In the genomic region with DNA sequence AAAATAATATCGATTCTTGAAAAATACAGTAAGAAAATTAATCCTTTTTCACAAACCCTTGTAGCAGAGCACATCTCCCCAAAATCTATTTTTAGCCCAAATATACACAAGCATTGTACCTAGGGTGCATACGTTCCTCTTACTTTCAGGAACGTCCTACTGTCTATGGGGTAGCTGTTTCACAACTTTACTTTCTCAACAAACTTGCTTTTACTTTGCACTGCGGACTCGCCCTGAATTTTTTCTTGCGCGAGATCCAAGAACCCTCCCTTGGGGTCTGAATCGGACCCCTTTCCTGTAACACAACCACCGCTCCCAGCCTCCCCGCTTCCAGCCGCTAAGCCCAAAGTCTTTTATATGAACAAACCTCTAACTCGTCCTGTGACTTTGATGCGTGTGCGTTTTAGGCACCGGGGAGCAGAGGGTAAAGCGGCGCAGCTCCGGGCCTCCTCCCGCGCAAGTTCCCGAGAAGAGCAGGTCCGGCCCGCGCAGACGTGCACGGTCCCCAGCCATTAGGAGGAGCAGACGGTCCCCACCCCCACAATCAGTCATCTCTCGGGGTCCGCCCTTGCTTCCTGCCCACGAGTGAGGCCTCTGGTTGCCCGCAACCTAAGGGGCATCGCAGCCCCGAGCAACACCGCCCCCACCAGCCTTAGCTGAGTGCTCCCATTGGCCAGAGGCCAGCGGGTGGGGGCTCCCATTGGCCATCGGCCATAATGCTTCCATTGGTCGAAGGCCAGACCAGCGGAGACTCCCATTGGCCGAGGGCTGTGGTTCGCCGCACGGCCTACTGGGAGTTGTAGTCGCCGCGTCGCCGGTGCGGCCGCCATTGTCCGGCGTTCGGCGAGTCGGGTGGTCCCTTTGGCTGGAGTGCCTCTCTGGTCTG, we compare ENCODE assay signal across 8 cellular contexts. TPM values are rescaled to one million over a fixed set of nuclear protein-coding genes. Genes with fewer than 3 reads are reported as not detected.
A peak's percentile ranks its signal among the peaks of the same experiment; 100 is the strongest.
DNase-seq lines count a peak whose midpoint lies in the region; ATAC-seq and TF ChIP-seq lines count a peak whose summit lies in the region.

A gene (plus strand): TSS at position 800 of the 886 bp plus-strand sequence. CDS start 127 bp downstream, outside the sequence.

- TF ChIP-seq CTCF in fibroblast of the aortic adventitia (IDR thresholded peaks at IDR 0.05; ENCODE audit: insufficient read depth, low read length): no peak
- no peak for TF ChIP-seq CTCF in nephron (IDR thresholded peaks at IDR 0.05; ENCODE audit: unreplicated experiment in 3 of 3)

- peaks cover 22% of the 10 kb centered on the region for H3K4me1 Mint-ChIP-seq in nephron

- H3K36me3 ChIP-seq in HAP-1 (replicated peaks) (peaks cover 17% of the 10 kb centered on the region; the same call in 1 of the 2 replicates), MG63 (peaks cover 29% of the 10 kb centered on the region)

- H3K27me3 Mint-ChIP-seq in nephron (ENCODE audit: low read depth): peaks cover 3% of the 10 kb centered on the region

- peaks cover 96% of the 10 kb centered on the region for H3K36me3 Mint-ChIP-seq in nephron (ENCODE audit: low read depth)

- peak within 1 kb of the TSS; percentile 94 to 97 (median 95) for H3K27ac Mint-ChIP-seq in nephron

- peak within 1 kb of the TSS; percentile 90 to 98 (median 90) for H3K4me3 Mint-ChIP-seq in nephron

- H3K9me3 ChIP-seq in HAP-1 (peaks cover 17% of the 10 kb centered on the region), MG63 (peaks cover 39% of the 10 kb centered on the region)

- peak; percentile 99 for ATAC-seq in stimulated activated naive CD8-positive, alpha-beta T cell treated with anti-CD3 and anti-CD28 coated beads, Interleukin-15, Interleukin-2, amounts not matched to agents 100 U/mL and 50 U/mL, for 24 hours

- H3K4me3 ChIP-seq in HAP-1 (peak within 1 kb of the TSS; percentile 79), MG63 (peak within 1 kb of the TSS; percentile 78), fibroblast of the aortic adventitia (ENCODE audit: low read depth, low read length) (peak within 1 kb of the TSS; percentile 88)

- peaks cover 13% of the 10 kb centered on the region for H3K4me1 ChIP-seq in HAP-1

- H3K9me3 Mint-ChIP-seq in nephron: peaks cover 75% of the 10 kb centered on the region

- H3K27me3 ChIP-seq in HAP-1 (ENCODE audit: low read depth) (no peaks in the 10 kb centered on the region), MG63 (no peaks in the 10 kb centered on the region)

- in situ Hi-C loops in G401 (cut with HindIII; ENCODE audit: low sequenced_read_pairs): no loop called here
- in situ Hi-C loops in HAP-1 (cut with MboI; ENCODE audit: low sequenced_read_pairs): no loop called here

- peak; percentile 95 for DNase-seq in G401 (ENCODE audit: low spot score)
- DNase-seq in HAP-1 (ENCODE audit: low spot score in 2 of 2): peak; percentile 96 to 99
- peak; percentile 96 for DNase-seq in MG63
- peak; percentile 97 to 98 for DNase-seq in SHP77 (lab: John Stamatoyannopoulos, UW)
- peak; percentile 91 for DNase-seq in activated gamma-delta T cell (lab: John Stamatoyannopoulos, UW)
- peak; percentile 96 for DNase-seq in fibroblast of the aortic adventitia (ENCODE audit: low read depth)
- peak; percentile 97 for DNase-seq in stimulated activated naive CD8-positive, alpha-beta T cell treated with anti-CD3 and anti-CD28 coated beads, Interleukin-15, Interleukin-2, amounts not matched to agents 100 U/mL and 50 U/mL, for 24 hours

RNA-seq across cellular contexts. Expression of the gene that starts here (rescaled TPM):
- 5.2 and 6.5 TPM in 2 replicates for total RNA-seq in G401 (2014; rRNA removed; shearing (Covaris generic))
- 1.5 and 3.0 TPM in 2 replicates for total RNA-seq in MG63 (2014; rRNA removed; shearing (Covaris generic); ENCODE audit: low replicate concordance)
- total RNA-seq in fibroblast of the aortic adventitia (ENCODE audit: low replicate concordance): 5.1 and 7.6 TPM in 2 replicates

Comparison
In these comparisons a context has a peak if more than half of its experiments do, and no peak if none do; other contexts are left out.
1. Peak in every context shown above with its lines: DNase-seq, ATAC-seq and H3K4me3 ChIP-seq.